ENCODE assay signal across 29 cellular contexts in the genomic region with DNA sequence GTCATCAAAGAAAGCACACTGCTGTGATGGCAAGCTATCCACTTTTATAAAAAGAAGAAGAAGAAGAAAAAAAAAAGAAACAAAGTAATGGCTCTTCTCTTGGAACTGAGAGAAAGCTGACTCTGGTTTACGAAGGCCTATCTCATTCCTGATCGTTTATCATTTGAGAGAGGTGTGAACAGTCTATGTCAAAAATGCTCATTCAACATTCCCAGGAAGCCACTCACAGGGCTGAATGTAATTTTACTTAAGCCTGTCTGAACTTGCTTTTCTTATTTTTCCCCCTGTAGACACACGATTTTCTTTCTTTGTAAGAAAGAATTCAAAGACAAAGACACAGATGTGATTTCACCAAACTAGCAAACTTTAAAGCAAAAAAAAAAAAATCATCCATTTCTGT.
"Had no signal": no experiment of that assay in that cellular context is flagged by ENCODE, and none has a peak within 500 bp of the region (broad histone marks: within the 10 kb centered on the region; RNA-seq: fewer than 3 reads in every experiment).

No MANE protein-coding gene starts in this region.

- H3K27me3 Mint-ChIP-seq: activated CD4-positive, alpha-beta memory T cell treated with anti-CD3 and anti-CD28 coated beads for 36 hours; activated CD4-positive, alpha-beta T cell treated with anti-CD3 and anti-CD28 coated beads for 36 hours; activated CD4-positive, alpha-beta T cell treated with anti-CD3 and anti-CD28 coated beads, Interleukin-2, amount 10 ng/mL, durations not matched to agents 24 days and 14 days; activated CD8-positive, alpha-beta memory T cell treated with anti-CD3 and anti-CD28 coated beads, Interleukin-2, amount 10 ng/mL, durations not matched to agents 7 days and 5 days; activated naive CD4-positive, alpha-beta T cell treated with anti-CD3 and anti-CD28 coated beads, Interleukin-2, amount 10 ng/mL, durations not matched to agents 7 days and 5 days; activated naive CD8-positive, alpha-beta T cell treated with anti-CD3 and anti-CD28 coated beads, Interleukin-2, amount 10 ng/mL, durations not matched to agents 7 days and 5 days; activated T-cell treated with anti-CD3 and anti-CD28 coated beads, Interleukin-2, amount 50 U/mL, for 24 hours; brain; dendritic cell treated with granulocyte-macrophage colony-stimulating factor and Interleukin-4, amounts not matched to agents 40 ng/mL and 50 ng/mL, for 4 days had no signal

- H3K9me3 ChIP-seq: ascending aorta, breast epithelium, esophagus muscularis mucosa, gastroesophageal sphincter had no signal

- H3K4me1 ChIP-seq: ascending aorta, breast epithelium, esophagus muscularis mucosa, gastroesophageal sphincter had no signal

- H3K27ac Mint-ChIP-seq: activated CD4-positive, alpha-beta memory T cell treated with anti-CD3 and anti-CD28 coated beads for 36 hours; activated CD4-positive, alpha-beta T cell treated with anti-CD3 and anti-CD28 coated beads for 36 hours; activated CD4-positive, alpha-beta T cell treated with anti-CD3 and anti-CD28 coated beads, Interleukin-2, amount 10 ng/mL, durations not matched to agents 24 days and 14 days; activated CD8-positive, alpha-beta memory T cell treated with anti-CD3 and anti-CD28 coated beads, Interleukin-2, amount 10 ng/mL, durations not matched to agents 7 days and 5 days; activated CD8-positive, alpha-beta T cell treated with anti-CD3 and anti-CD28 coated beads, Interleukin-2, amount 10 ng/mL, durations not matched to agents 7 days and 5 days; activated naive CD4-positive, alpha-beta T cell treated with anti-CD3 and anti-CD28 coated beads, Interleukin-2, amount 10 ng/mL, durations not matched to agents 7 days and 5 days; activated naive CD4-positive, alpha-beta T cell treated with anti-CD3 and anti-CD28 coated beads, Interleukin-2, amount 50 U/mL, for 72 hours; activated naive CD8-positive, alpha-beta T cell treated with anti-CD3 and anti-CD28 coated beads, Interleukin-2, amount 10 ng/mL, durations not matched to agents 7 days and 5 days; activated T-cell treated with anti-CD3 and anti-CD28 coated beads, Interleukin-2, amount 50 U/mL, for 24 hours; activated T-cell treated with anti-CD3 and anti-CD28 coated beads, Interleukin-2, amount 50 U/mL, for 72 hours; dendritic cell treated with granulocyte-macrophage colony-stimulating factor and Interleukin-4, amounts not matched to agents 40 ng/mL and 50 ng/mL, for 4 days; endodermal cell had no signal

- H3K27ac ChIP-seq: ascending aorta, breast epithelium, coronary artery, dorsolateral prefrontal cortex, esophagus muscularis mucosa, gastroesophageal sphincter had no signal

- H3K27me3 ChIP-seq: ascending aorta, breast epithelium, dorsolateral prefrontal cortex, esophagus muscularis mucosa, gastroesophageal sphincter had no signal

- DNase-seq: activated CD4-positive, alpha-beta memory T cell treated with anti-CD3 and anti-CD28 coated beads for 36 hours; activated CD4-positive, alpha-beta T cell treated with anti-CD3 and anti-CD28 coated beads for 36 hours; activated CD4-positive, alpha-beta T cell treated with anti-CD3 and anti-CD28 coated beads, Interleukin-2, amount 10 ng/mL, durations not matched to agents 24 days and 14 days; activated CD4-positive, CD25-positive, alpha-beta regulatory T cell; activated CD4-positive, CD25-positive, alpha-beta regulatory T cell treated with anti-CD3 and anti-CD28 coated beads, Interleukin-2, amount 50 U/mL, for 72 hours; activated CD8-positive, alpha-beta memory T cell treated with anti-CD3 and anti-CD28 coated beads, Interleukin-2, amount 10 ng/mL, durations not matched to agents 7 days and 5 days; activated CD8-positive, alpha-beta memory T cell treated with anti-CD3 and anti-CD28 coated beads, Interleukin-2, amount 50 U/mL, for 4 hours; activated CD8-positive, alpha-beta T cell treated with anti-CD3 and anti-CD28 coated beads, Interleukin-2, amount 10 ng/mL, durations not matched to agents 7 days and 5 days; activated gamma-delta T cell; activated naive CD4-positive, alpha-beta T cell; activated naive CD4-positive, alpha-beta T cell treated with anti-CD3 and anti-CD28 coated beads, Interleukin-2, amount 10 ng/mL, durations not matched to agents 7 days and 5 days; activated naive CD8-positive, alpha-beta T cell treated with anti-CD3 and anti-CD28 coated beads, Interleukin-2, amount 10 ng/mL, durations not matched to agents 7 days and 5 days; activated T-cell treated with anti-CD3 and anti-CD28 coated beads, Interleukin-2, amount 50 U/mL, for 24 hours; activated T-cell treated with anti-CD3 and anti-CD28 coated beads, Interleukin-2, amount 50 U/mL, for 72 hours; dorsolateral prefrontal cortex; effector memory CD4-positive, alpha-beta T cell; endodermal cell; erythroblast; foreskin melanocyte; T-helper 2 cell had no signal

- H3K36me3 ChIP-seq: ascending aorta, breast epithelium, esophagus muscularis mucosa, gastroesophageal sphincter had no signal

- H3K9me3 Mint-ChIP-seq: activated naive CD4-positive, alpha-beta T cell treated with anti-CD3 and anti-CD28 coated beads, Interleukin-2, amount 50 U/mL, for 72 hours; central memory CD8-positive, alpha-beta T cell; dendritic cell treated with granulocyte-macrophage colony-stimulating factor and Interleukin-4, amounts not matched to agents 40 ng/mL and 50 ng/mL, for 4 days had no signal

- H3K4me3 ChIP-seq: ascending aorta, breast epithelium, coronary artery, dorsolateral prefrontal cortex, esophagus muscularis mucosa, gastroesophageal sphincter had no signal

- H3K36me3 Mint-ChIP-seq: activated CD4-positive, alpha-beta memory T cell treated with anti-CD3 and anti-CD28 coated beads for 36 hours; activated CD8-positive, alpha-beta memory T cell treated with anti-CD3 and anti-CD28 coated beads, Interleukin-2, amount 10 ng/mL, durations not matched to agents 7 days and 5 days; activated naive CD4-positive, alpha-beta T cell treated with anti-CD3 and anti-CD28 coated beads, Interleukin-2, amount 50 U/mL, for 72 hours; brain had no signal

- H3K4me3 Mint-ChIP-seq: activated CD4-positive, alpha-beta memory T cell treated with anti-CD3 and anti-CD28 coated beads for 36 hours; activated CD4-positive, alpha-beta T cell treated with anti-CD3 and anti-CD28 coated beads for 36 hours; activated CD4-positive, alpha-beta T cell treated with anti-CD3 and anti-CD28 coated beads, Interleukin-2, amount 10 ng/mL, durations not matched to agents 24 days and 14 days; activated CD8-positive, alpha-beta memory T cell treated with anti-CD3 and anti-CD28 coated beads, Interleukin-2, amount 10 ng/mL, durations not matched to agents 7 days and 5 days; activated CD8-positive, alpha-beta T cell treated with anti-CD3 and anti-CD28 coated beads, Interleukin-2, amount 10 ng/mL, durations not matched to agents 7 days and 5 days; activated naive CD4-positive, alpha-beta T cell treated with anti-CD3 and anti-CD28 coated beads, Interleukin-2, amount 10 ng/mL, durations not matched to agents 7 days and 5 days; activated naive CD8-positive, alpha-beta T cell treated with anti-CD3 and anti-CD28 coated beads, Interleukin-2, amount 10 ng/mL, durations not matched to agents 7 days and 5 days; activated T-cell treated with anti-CD3 and anti-CD28 coated beads, Interleukin-2, amount 50 U/mL, for 24 hours; activated T-cell treated with anti-CD3 and anti-CD28 coated beads, Interleukin-2, amount 50 U/mL, for 72 hours; brain; central memory CD8-positive, alpha-beta T cell; dendritic cell treated with granulocyte-macrophage colony-stimulating factor and Interleukin-4, amounts not matched to agents 40 ng/mL and 50 ng/mL, for 4 days; endodermal cell had no signal

- ATAC-seq: activated CD4-positive, alpha-beta T cell treated with anti-CD3 and anti-CD28 coated beads for 36 hours; activated CD8-positive, alpha-beta memory T cell treated with anti-CD3 and anti-CD28 coated beads, Interleukin-2, amount 10 ng/mL, durations not matched to agents 7 days and 5 days; activated CD8-positive, alpha-beta T cell treated with anti-CD3 and anti-CD28 coated beads, Interleukin-2, amount 10 ng/mL, durations not matched to agents 7 days and 5 days; activated naive CD4-positive, alpha-beta T cell treated with anti-CD3 and anti-CD28 coated beads, Interleukin-2, amount 50 U/mL, for 72 hours; activated T-cell treated with anti-CD3 and anti-CD28 coated beads, Interleukin-2, amount 50 U/mL, for 72 hours; gastroesophageal sphincter had no signal

- H3K4me1 Mint-ChIP-seq: activated CD8-positive, alpha-beta memory T cell treated with anti-CD3 and anti-CD28 coated beads, Interleukin-2, amount 10 ng/mL, durations not matched to agents 7 days and 5 days; central memory CD8-positive, alpha-beta T cell had no signal
